ENCODE assay signal across 8 cellular contexts in the genomic region with DNA sequence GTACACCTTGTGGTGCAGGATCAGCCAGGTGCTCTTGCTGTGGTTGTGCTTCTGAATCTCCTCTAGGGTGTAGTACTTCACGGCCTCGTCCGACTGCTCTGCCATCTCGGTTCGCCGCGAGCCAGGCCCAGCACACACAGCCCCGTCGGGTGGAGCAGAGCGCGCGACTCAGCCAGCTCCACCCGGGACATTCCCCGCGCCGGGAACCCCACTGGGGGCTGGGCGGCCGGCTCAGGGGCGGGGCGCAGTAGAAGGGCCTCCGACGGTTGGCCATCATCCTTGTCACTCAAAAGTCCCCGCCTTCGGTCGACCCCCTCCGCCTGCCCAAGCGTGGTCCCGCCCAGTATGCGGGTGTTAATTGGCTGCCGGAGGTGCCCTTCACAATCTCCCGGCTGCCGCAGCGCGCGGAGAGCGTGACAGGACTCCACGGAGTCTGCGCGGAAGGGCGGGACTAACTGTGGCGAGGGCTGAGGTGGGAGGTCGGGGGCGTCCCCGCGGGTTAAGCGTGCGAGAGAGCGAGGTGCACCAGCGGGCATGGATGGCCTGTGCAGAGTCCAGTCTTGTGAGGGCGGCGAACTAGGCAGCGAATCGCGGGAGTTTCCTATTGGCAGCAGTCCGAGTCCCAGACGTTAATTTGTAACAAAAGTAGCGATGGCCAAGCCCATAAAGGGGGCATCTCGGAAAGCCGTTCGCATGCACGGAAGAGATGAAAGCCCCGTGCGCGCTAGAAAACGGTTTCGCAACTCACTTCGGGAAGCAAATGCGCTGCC. TPM values are rescaled to one million over a fixed set of nuclear protein-coding genes. Genes with fewer than 3 reads are reported as not detected.
A peak's percentile ranks its signal among the peaks of the same experiment; 100 is the strongest.
DNase-seq lines count a peak whose midpoint lies in the region; TF ChIP-seq lines count a peak whose summit lies in the region.

A gene with protein sequence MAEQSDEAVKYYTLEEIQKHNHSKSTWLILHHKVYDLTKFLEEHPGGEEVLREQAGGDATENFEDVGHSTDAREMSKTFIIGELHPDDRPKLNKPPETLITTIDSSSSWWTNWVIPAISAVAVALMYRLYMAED (minus strand): TSS at position 193 of the 770 bp plus-strand sequence. CDS start 88 bp downstream, at position 105.

- peak; percentile 93 for DNase-seq in GM04504 (ENCODE audit: low read depth)
- DNase-seq in HFF-Myc (ENCODE audit: extremely low read depth, low read depth) = peak; percentile 83
- DNase-seq in NCI-H1092 (lab: John Stamatoyannopoulos, UW) = peak; percentile 99
- DNase-seq in T follicular helper cell (ENCODE audit: low read depth) = peak; percentile 98
- DNase-seq in cardiac septum (ENCODE audit: low spot score) = peak; percentile 99
- DNase-seq in pons (ENCODE audit: low spot score) = peak; percentile 98
- DNase-seq in type B pancreatic cell (ENCODE audit: extremely low spot score, unreplicated experiment) = peak; percentile 99

- H3K4me3 Mint-ChIP-seq in type B pancreatic cell = no peak within 1 kb of the TSS

- H3K4me1 Mint-ChIP-seq in type B pancreatic cell (ENCODE audit: unreplicated experiment) = peaks cover 20% of the 10 kb centered on the region

- no peaks in the 10 kb centered on the region for H3K9me3 Mint-ChIP-seq in type B pancreatic cell

- WGBS in adipose tissue, 3 donors = 0% methylated on average over 68 of the region's 68 CpGs

- peak within 1 kb of the TSS; percentile 86 for H3K27ac Mint-ChIP-seq in type B pancreatic cell

- no peaks in the 10 kb centered on the region for H3K36me3 Mint-ChIP-seq in type B pancreatic cell

- no peaks in the 10 kb centered on the region for H3K27me3 Mint-ChIP-seq in type B pancreatic cell

- H3K4me3 ChIP-seq in HFF-Myc (replicated peaks; ENCODE audit: low read depth, low read length) = peak within 1 kb of the TSS; percentile 94

- no peak within 1 kb of the TSS for H3K27ac ChIP-seq in adipose tissue (ENCODE audit: low read depth, low read length)

- intact Hi-C loops in cardiac septum (cut with DNase I) = loop anchor here (5.0 kb wide), 1 partner anchor 35 kb away; no protein-coding TSS in a partner anchor

- TF ChIP-seq CTCF in HFF-Myc (IDR thresholded peaks at IDR 0.05; ENCODE audit: low read depth, low read length, missing control alignments) (no peak), type B pancreatic cell (conservative IDR thresholded peaks at IDR 0.05) (peak; percentile 44)

RNA-seq across cellular contexts. Expression of the gene that starts here (rescaled TPM):
- 100 to 1,000 TPM; 353 to 593 (median 389) TPM for polyA plus RNA-seq in adipose tissue
- total RNA-seq in cardiac septum (57.2 TPM), type B pancreatic cell (ENCODE audit: low replicate concordance) (74.9 and 101 TPM in 2 replicates)
